In genomic region chr21:44928500-44929241, GRCh38 we compare ENCODE assay signal across 8 cellular contexts. TPM values are rescaled to one million over a fixed set of nuclear protein-coding genes. Genes with fewer than 3 reads are reported as not detected.
DNase-seq lines count a peak whose midpoint lies in the region; ATAC-seq, FAIRE-seq and TF ChIP-seq lines count a peak whose summit lies in the region.
"Not testable (repeated sequence)": the region's sequence is repeated elsewhere in the genome, so short reads cannot be mapped to it uniquely, and the experiment has no call there.

No MANE protein-coding gene starts in this region.

- H3K36me3 Mint-ChIP-seq in T-helper 2 cell treated with Interferon-gamma antibody and Interleukin-4, amounts not matched to agents 5 μg/mL and 100 μg/mL, for 36 hours (ENCODE audit: low read depth); activated naive CD8-positive, alpha-beta T cell treated with anti-CD3 and anti-CD28 coated beads, Interleukin-2, amount 10 ng/mL, durations not matched to agents 7 days and 5 days; memory B cell: not testable (repeated sequence)

- not testable (repeated sequence) for H3K4me2 ChIP-seq in endothelial cell of umbilical vein (ENCODE audit: insufficient read depth, low read length)
- H3K4me2 ChIP-seq in smooth muscle cell, result peak overlapping the region; percentile 53

- H3K79me2 ChIP-seq in endothelial cell of umbilical vein (ENCODE audit: control insufficient read depth, insufficient read depth, low read length); smooth muscle cell (ENCODE audit: low read depth): not testable (repeated sequence)

- not testable (repeated sequence) for BruUV-seq in endothelial cell of umbilical vein (replicated peaks; lab: Mats Ljungman, UMichigan)

- not testable (repeated sequence) for H2AFZ ChIP-seq in endothelial cell of umbilical vein (ENCODE audit: low read depth, low read length); smooth muscle cell (ENCODE audit: low read depth)

- H3F3A ChIP-seq in smooth muscle cell (ENCODE audit: low read depth), result peaks cover 16% of the 10 kb centered on the region

- H3K9me3 Mint-ChIP-seq in T-helper 2 cell treated with Interferon-gamma antibody and Interleukin-4, amounts not matched to agents 5 μg/mL and 100 μg/mL, for 36 hours; activated naive CD8-positive, alpha-beta T cell treated with anti-CD3 and anti-CD28 coated beads, Interleukin-2, amount 10 ng/mL, durations not matched to agents 7 days and 5 days; memory B cell: not testable (repeated sequence)

- TF ChIP-seq CTCF in GM12865 (IDR thresholded peaks at IDR 0.05; ENCODE audit: insufficient read depth, low read depth, low read length, missing control alignments); endothelial cell of umbilical vein (IDR thresholded peaks at IDR 0.05; ENCODE audit: extremely low read depth in 1 of 2, insufficient read depth in 1 of 2, low read depth in 1 of 2, low read length in 2 of 2); smooth muscle cell (IDR thresholded peaks at IDR 0.05; ENCODE audit: borderline replicate concordance, insufficient read depth, poor library complexity, severe bottlenecking): not testable (repeated sequence)

- H3K4me1 Mint-ChIP-seq in T-helper 2 cell treated with Interferon-gamma antibody and Interleukin-4, amounts not matched to agents 5 μg/mL and 100 μg/mL, for 36 hours (ENCODE audit: low read depth), result peaks cover 65% of the 10 kb centered on the region
- peaks cover 69% of the 10 kb centered on the region for H3K4me1 Mint-ChIP-seq in activated naive CD8-positive, alpha-beta T cell treated with anti-CD3 and anti-CD28 coated beads, Interleukin-2, amount 10 ng/mL, durations not matched to agents 7 days and 5 days
- H3K4me1 Mint-ChIP-seq in memory B cell, result peaks cover 70% of the 10 kb centered on the region

- intact Hi-C loops in endothelial cell of umbilical vein (cut with micrococcal nuclease), result not testable (repeated sequence)

- not testable (repeated sequence) for H3K9ac ChIP-seq in endothelial cell of umbilical vein (replicated peaks; ENCODE audit: extremely low read depth, insufficient read depth, low read length)
- H3K9ac ChIP-seq in smooth muscle cell (ENCODE audit: low read depth), result peak overlapping the region; percentile 39

- H3K4me1 ChIP-seq in endothelial cell of umbilical vein (ENCODE audit: control insufficient read depth, extremely low read depth, insufficient read depth, low read length) (peaks cover 31% of the 10 kb centered on the region), smooth muscle cell (ENCODE audit: low read depth) (peaks cover 20% of the 10 kb centered on the region)

- H3K4me3 Mint-ChIP-seq in T-helper 2 cell treated with Interferon-gamma antibody and Interleukin-4, amounts not matched to agents 5 μg/mL and 100 μg/mL, for 36 hours, result peak overlapping the region; percentile 90
- peak overlapping the region; percentile 83 for H3K4me3 Mint-ChIP-seq in activated naive CD8-positive, alpha-beta T cell treated with anti-CD3 and anti-CD28 coated beads, Interleukin-2, amount 10 ng/mL, durations not matched to agents 7 days and 5 days
- peak overlapping the region; percentile 86 for H3K4me3 Mint-ChIP-seq in memory B cell

- DNase-seq in AG20443 (ENCODE audit: low spot score) (peak; percentile 68), LHCN-M2 (ENCODE audit: low read depth) (peak; percentile 77)
- DNase-seq in GM12865 (ENCODE audit: low read depth); T-helper 2 cell treated with Interferon-gamma antibody and Interleukin-4, amounts not matched to agents 5 μg/mL and 100 μg/mL, for 36 hours (ENCODE audit: low spot score); activated naive CD8-positive, alpha-beta T cell treated with anti-CD3 and anti-CD28 coated beads, Interleukin-2, amount 10 ng/mL, durations not matched to agents 7 days and 5 days; endothelial cell of umbilical vein (ENCODE audit: low read depth, low spot score); memory B cell (ENCODE audit: low spot score in 2 of 2); smooth muscle cell (lab: John Stamatoyannopoulos, UW; ENCODE audit: unreplicated experiment): not testable (repeated sequence)

- peak; percentile 82 for FAIRE-seq in endothelial cell of umbilical vein (lab: Jason Lieb, UNC)

- H3K27me3 Mint-ChIP-seq in T-helper 2 cell treated with Interferon-gamma antibody and Interleukin-4, amounts not matched to agents 5 μg/mL and 100 μg/mL, for 36 hours (ENCODE audit: low read depth); activated naive CD8-positive, alpha-beta T cell treated with anti-CD3 and anti-CD28 coated beads, Interleukin-2, amount 10 ng/mL, durations not matched to agents 7 days and 5 days; memory B cell: not testable (repeated sequence)

- CTCF ChIA-PET in endothelial cell of umbilical vein (lab: Charles Lee), result interaction anchor here (0.7 to 2.2 kb wide), 6 partner anchors 12 to 210 kb away, joined by 3 to 18 read pairs (median 6); no protein-coding TSS in a partner anchor

- H4K20me1 ChIP-seq in endothelial cell of umbilical vein (replicated peaks; ENCODE audit: control insufficient read depth, extremely low read depth, insufficient read depth, low read length); smooth muscle cell (ENCODE audit: low read depth): not testable (repeated sequence)

- H3K4me3 ChIP-seq in GM12865 (ENCODE audit: low read depth, low read length), result peak overlapping the region; percentile 82
- H3K4me3 ChIP-seq in endothelial cell of umbilical vein (replicated peaks in 1 of 3; ENCODE audit: insufficient read depth in 1 of 3, low read depth in 1 of 3, low read length in 3 of 3); smooth muscle cell: not testable (repeated sequence)

- not testable (repeated sequence) for H3K9me3 ChIP-seq in endothelial cell of umbilical vein (replicated peaks; ENCODE audit: control insufficient read depth, insufficient read depth, low read length); smooth muscle cell (replicated peaks; ENCODE audit: low read depth)

- not testable (repeated sequence) for ATAC-seq in activated naive CD8-positive, alpha-beta T cell treated with anti-CD3 and anti-CD28 coated beads, Interleukin-2, amount 10 ng/mL, durations not matched to agents 7 days and 5 days (ENCODE audit: low read depth); memory B cell (ENCODE audit: low read depth)

- H3K9me1 ChIP-seq in endothelial cell of umbilical vein (replicated peaks; ENCODE audit: control insufficient read depth, extremely low read depth, insufficient read depth, low read length), result not testable (repeated sequence)

- dilution Hi-C loops in endothelial cell of umbilical vein (cut with MboI; ENCODE audit: extremely low pct_ligation_motif_present, low sequenced_read_pairs), result loop anchor here (25.0 kb wide), 1 partner anchor 209 kb away; no protein-coding TSS in a partner anchor

- H3K27ac ChIP-seq in endothelial cell of umbilical vein (ENCODE audit: insufficient read depth, low read depth, low read length), result not testable (repeated sequence)
- peak overlapping the region; percentile 57 for H3K27ac ChIP-seq in smooth muscle cell (ENCODE audit: low read depth)

- H3K27me3 ChIP-seq in endothelial cell of umbilical vein (ENCODE audit: control insufficient read depth in 2 of 2, insufficient read depth in 2 of 2, low read length in 2 of 2) (peaks cover 7 to 13% of the 10 kb centered on the region in 2 experiments), smooth muscle cell (ENCODE audit: low read depth) (peaks cover 35% of the 10 kb centered on the region)

- H3K27ac Mint-ChIP-seq in T-helper 2 cell treated with Interferon-gamma antibody and Interleukin-4, amounts not matched to agents 5 μg/mL and 100 μg/mL, for 36 hours, result peak overlapping the region; percentile 95
- H3K27ac Mint-ChIP-seq in activated naive CD8-positive, alpha-beta T cell treated with anti-CD3 and anti-CD28 coated beads, Interleukin-2, amount 10 ng/mL, durations not matched to agents 7 days and 5 days, result peak overlapping the region; percentile 91
- H3K27ac Mint-ChIP-seq in memory B cell, result peak overlapping the region; percentile 85

- WGBS in smooth muscle cell (ENCODE audit: low lambda C conversion rate), result 55% methylated on average over 16 of the region's 16 CpGs

- POLR2A ChIA-PET in activated naive CD8-positive, alpha-beta T cell treated with anti-CD3 and anti-CD28 coated beads, Interleukin-2, amount 10 ng/mL, durations not matched to agents 7 days and 5 days (lab: Charles Lee), result interaction anchor here (0.7 to 9.1 kb wide), 6 partner anchors 10 to 631 kb away, joined by 3 to 165 read pairs (median 23); partner anchors contain the start of genes ITGB2 and PTTG1IP
- POLR2A ChIA-PET in endothelial cell of umbilical vein (lab: Charles Lee), result not testable (repeated sequence)

- not testable (repeated sequence) for TF ChIP-seq POLR2A in endothelial cell of umbilical vein (IDR thresholded peaks at IDR 0.05; ENCODE audit: low read depth, low read length)

- H3K36me3 ChIP-seq in endothelial cell of umbilical vein (ENCODE audit: control insufficient read depth in 2 of 2, extremely low read depth in 1 of 2, insufficient read depth in 2 of 2, low read length in 2 of 2); smooth muscle cell (ENCODE audit: low read depth): not testable (repeated sequence)

RNA-seq across cellular contexts. Expression of gene ITGB2, which starts 8.0 kb away (rescaled TPM):
- total RNA-seq in LHCN-M2 (2014; rRNA removed) (3.7 and 3.8 TPM in 2 replicates), endothelial cell of umbilical vein (0.65 and 0.91 TPM in 2 replicates), smooth muscle cell (0.18 TPM in 1 of 2 replicates, not detected in the other)
- 25.3 TPM for polyA plus RNA-seq in LHCN-M2 (2012)
- total RNA-seq in activated naive CD8-positive, alpha-beta T cell treated with anti-CD3 and anti-CD28 coated beads, Interleukin-2, amount 10 ng/mL, durations not matched to agents 7 days and 5 days, result 100 to 1,000 TPM; 416 to 452 TPM
- polyA plus RNA-seq in endothelial cell of umbilical vein (0.39 and 0.59 TPM in 2 replicates), smooth muscle cell (0.86 and 1.0 TPM in 2 replicates)
- polyA plus RNA-seq in endothelial cell of umbilical vein (2011; cell fraction: cytosol; rRNA removed), result 0.26 and 0.87 TPM in 2 replicates
- 0.30 and 0.48 TPM in 2 replicates for polyA plus RNA-seq in endothelial cell of umbilical vein (2011; cell fraction: nucleus; rRNA removed)
- 0.94 and 1.9 TPM in 2 replicates for polyA plus RNA-seq in endothelial cell of umbilical vein (2012)
- polyA minus RNA-seq in endothelial cell of umbilical vein, result 0.19 TPM in 1 of 2 replicates, not detected in the other
- 0.72 TPM for polyA minus RNA-seq in endothelial cell of umbilical vein (2011; cell fraction: cytosol; rRNA and poly(A)+ RNA removed)
- polyA minus RNA-seq in endothelial cell of umbilical vein (2011; cell fraction: nucleus; rRNA and poly(A)+ RNA removed), result 0.58 TPM in 1 of 2 replicates, not detected in the other

RNA-seq across cellular contexts. Expression of gene SLX9, which starts 11.2 kb away (rescaled TPM):
- total RNA-seq in LHCN-M2 (2014; rRNA removed) (21.2 and 24.9 TPM in 2 replicates), endothelial cell of umbilical vein (46.4 and 50.6 TPM in 2 replicates), smooth muscle cell (13.9 and 15.9 TPM in 2 replicates)
- polyA plus RNA-seq in LHCN-M2 (2012), result 57.1 TPM
- 10 to 100 TPM; 44.2 to 44.3 TPM for total RNA-seq in activated naive CD8-positive, alpha-beta T cell treated with anti-CD3 and anti-CD28 coated beads, Interleukin-2, amount 10 ng/mL, durations not matched to agents 7 days and 5 days
- polyA plus RNA-seq in endothelial cell of umbilical vein (27.0 and 27.7 TPM in 2 replicates), smooth muscle cell (26.6 and 32.7 TPM in 2 replicates)
- 22.2 and 31.4 TPM in 2 replicates for polyA plus RNA-seq in endothelial cell of umbilical vein (2011; cell fraction: cytosol; rRNA removed)
- 12.9 and 19.4 TPM in 2 replicates for polyA plus RNA-seq in endothelial cell of umbilical vein (2011; cell fraction: nucleus; rRNA removed)
- 22.1 and 31.0 TPM in 2 replicates for polyA plus RNA-seq in endothelial cell of umbilical vein (2012)
- 5.8 and 7.4 TPM in 2 replicates for polyA minus RNA-seq in endothelial cell of umbilical vein
- 43.1 TPM for polyA minus RNA-seq in endothelial cell of umbilical vein (2011; cell fraction: cytosol; rRNA and poly(A)+ RNA removed)
- polyA minus RNA-seq in endothelial cell of umbilical vein (2011; cell fraction: nucleus; rRNA and poly(A)+ RNA removed), result 2.3 and 5.7 TPM in 2 replicates

RNA-seq across cellular contexts. Expression of gene PTTG1IP, which starts 55.2 kb away (rescaled TPM):
- total RNA-seq in LHCN-M2 (2014; rRNA removed) (496 and 531 TPM in 2 replicates), endothelial cell of umbilical vein (406 and 415 TPM in 2 replicates), smooth muscle cell (331 and 369 TPM in 2 replicates)
- 689 TPM for polyA plus RNA-seq in LHCN-M2 (2012)
- total RNA-seq in activated naive CD8-positive, alpha-beta T cell treated with anti-CD3 and anti-CD28 coated beads, Interleukin-2, amount 10 ng/mL, durations not matched to agents 7 days and 5 days, result 10 to 100 TPM; 66.1 to 73.2 TPM
- polyA plus RNA-seq in endothelial cell of umbilical vein (313 and 342 TPM in 2 replicates), smooth muscle cell (314 and 340 TPM in 2 replicates)
- polyA plus RNA-seq in endothelial cell of umbilical vein (2011; cell fraction: cytosol; rRNA removed), result 289 and 309 TPM in 2 replicates
- polyA plus RNA-seq in endothelial cell of umbilical vein (2011; cell fraction: nucleus; rRNA removed), result 194 and 204 TPM in 2 replicates
- 314 and 368 TPM in 2 replicates for polyA plus RNA-seq in endothelial cell of umbilical vein (2012)
- polyA minus RNA-seq in endothelial cell of umbilical vein, result 267 and 299 TPM in 2 replicates
- polyA minus RNA-seq in endothelial cell of umbilical vein (2011; cell fraction: cytosol; rRNA and poly(A)+ RNA removed), result 103 TPM
- 77.5 and 96.0 TPM in 2 replicates for polyA minus RNA-seq in endothelial cell of umbilical vein (2011; cell fraction: nucleus; rRNA and poly(A)+ RNA removed)

Comparison
In these comparisons a context has a peak if more than half of its experiments do, and no peak if none do; other contexts are left out.
1. RNA of gene ITGB2, which starts 8.0 kb away (total RNA-seq): 416 to 452 TPM in activated naive CD8-positive, alpha-beta T cell treated with anti-CD3 and anti-CD28 coated beads, Interleukin-2, amount 10 ng/mL, durations not matched to agents 7 days and 5 days; 3.7 to 3.8 TPM in LHCN-M2, 0.65 to 0.91 TPM in endothelial cell of umbilical vein and 0.18 TPM in smooth muscle cell; every median in the first group is over 10 times any median in the second.
2. Peak in every context shown above with its lines, with median percentiles within 50 percentile points of each other: H3K27ac Mint-ChIP-seq and H3K4me3 Mint-ChIP-seq.